Comparison of ENCODE assay signal across 20 cellular contexts in the genomic region with DNA sequence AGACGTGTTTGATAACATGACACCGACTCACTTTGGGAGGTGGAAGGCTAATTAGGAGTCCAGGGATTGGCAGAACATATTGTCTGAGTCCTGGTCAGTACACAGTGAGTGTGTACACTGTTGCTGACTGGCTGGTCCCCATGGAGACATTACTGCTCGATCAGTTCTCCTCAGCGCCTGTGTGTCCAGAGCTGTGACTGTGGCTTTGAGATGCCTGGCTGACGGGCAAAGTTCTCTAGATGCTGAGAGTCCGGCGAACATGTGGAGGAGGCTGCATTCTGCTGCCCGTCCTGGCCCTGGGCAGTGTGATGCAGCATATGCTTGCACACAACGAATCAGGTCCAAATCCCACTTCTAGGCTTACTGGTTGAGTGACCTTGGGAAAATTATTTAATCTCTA.
"Had no signal": no experiment of that assay in that cellular context is flagged by ENCODE, and none has a peak within 500 bp of the region (broad histone marks: within the 10 kb centered on the region; RNA-seq: fewer than 3 reads in every experiment).

No MANE protein-coding gene starts in this region.

- H3K4me3 ChIP-seq: dorsolateral prefrontal cortex, tibial artery had no signal

- H3K4me1 ChIP-seq: parathyroid adenoma, tibial artery had no signal

- H3K27me3 Mint-ChIP-seq: activated naive CD4-positive, alpha-beta T cell treated with anti-CD3 and anti-CD28 coated beads, Interleukin-2, amount 10 ng/mL, durations not matched to agents 7 days and 5 days; activated naive CD8-positive, alpha-beta T cell treated with anti-CD3 and anti-CD28 coated beads, Interleukin-2, amount 50 U/mL, for 24 hours; stimulated activated naive B cell treated with anti-CD40 and anti-IgM and Interleukin-4, amounts not matched to agents 10 μg/mL and 1 μg/mL and 100 μg/mL, for 72 hours had no signal

- H3K27ac Mint-ChIP-seq: activated naive CD4-positive, alpha-beta T cell treated with anti-CD3 and anti-CD28 coated beads, Interleukin-2, amount 10 ng/mL, durations not matched to agents 7 days and 5 days; activated naive CD8-positive, alpha-beta T cell treated with anti-CD3 and anti-CD28 coated beads, Interleukin-2, amount 50 U/mL, for 24 hours; stimulated activated naive B cell treated with anti-CD40 and anti-IgM and Interleukin-4, amounts not matched to agents 10 μg/mL and 1 μg/mL and 100 μg/mL, for 72 hours had no signal

- H3K4me3 Mint-ChIP-seq: activated naive CD4-positive, alpha-beta T cell treated with anti-CD3 and anti-CD28 coated beads, Interleukin-2, amount 10 ng/mL, durations not matched to agents 7 days and 5 days; activated naive CD8-positive, alpha-beta T cell treated with anti-CD3 and anti-CD28 coated beads, Interleukin-2, amount 50 U/mL, for 24 hours; nephron; stimulated activated naive B cell treated with anti-CD40 and anti-IgM and Interleukin-4, amounts not matched to agents 10 μg/mL and 1 μg/mL and 100 μg/mL, for 72 hours had no signal

- H3K4me1 Mint-ChIP-seq: activated naive CD8-positive, alpha-beta T cell treated with anti-CD3 and anti-CD28 coated beads, Interleukin-2, amount 50 U/mL, for 24 hours; stimulated activated naive B cell treated with anti-CD40 and anti-IgM and Interleukin-4, amounts not matched to agents 10 μg/mL and 1 μg/mL and 100 μg/mL, for 72 hours had no signal

- H3K36me3 ChIP-seq: brain microvascular endothelial cell, tibial artery had no signal

- H3K27me3 ChIP-seq: brain microvascular endothelial cell, dorsolateral prefrontal cortex, tibial artery had no signal

- DNase-seq: activated CD4-positive, CD25-positive, alpha-beta regulatory T cell treated with anti-CD3 and anti-CD28 coated beads, Interleukin-2, amount 50 U/mL, for 72 hours; activated CD8-positive, alpha-beta memory T cell treated with anti-CD3 and anti-CD28 coated beads for 24 hours; activated CD8-positive, alpha-beta memory T cell treated with anti-CD3 and anti-CD28 coated beads, Interleukin-2, amount 50 U/mL, for 48 hours; activated effector memory CD4-positive, alpha-beta T cell treated with Interleukin-2 at 50 U/mL for 16 hours; activated naive CD4-positive, alpha-beta T cell treated with anti-CD3 and anti-CD28 coated beads, Interleukin-2, amount 10 ng/mL, durations not matched to agents 7 days and 5 days; activated naive CD8-positive, alpha-beta T cell treated with anti-CD3 and anti-CD28 coated beads, Interleukin-2, amount 50 U/mL, for 24 hours; activated T-cell treated with anti-CD3 and anti-CD28 coated beads, Interleukin-2, amount 50 U/mL, for 48 hours; anterior cingulate cortex; brain microvascular endothelial cell; central memory CD4-positive, alpha-beta T cell; dorsolateral prefrontal cortex; hippocampal formation; islet precursor cell; left colon; midbrain; stimulated activated naive B cell treated with anti-CD40 and anti-IgM and Interleukin-4, amounts not matched to agents 10 μg/mL and 1 μg/mL and 100 μg/mL, for 72 hours; T1000; tibial artery had no signal

- ATAC-seq: activated naive CD8-positive, alpha-beta T cell treated with anti-CD3 and anti-CD28 coated beads, Interleukin-2, amount 50 U/mL, for 24 hours; left colon; stimulated activated naive B cell treated with anti-CD40 and anti-IgM and Interleukin-4, amounts not matched to agents 10 μg/mL and 1 μg/mL and 100 μg/mL, for 72 hours had no signal

- H3K9me3 Mint-ChIP-seq: activated naive CD4-positive, alpha-beta T cell treated with anti-CD3 and anti-CD28 coated beads, Interleukin-2, amount 10 ng/mL, durations not matched to agents 7 days and 5 days; activated naive CD8-positive, alpha-beta T cell treated with anti-CD3 and anti-CD28 coated beads, Interleukin-2, amount 50 U/mL, for 24 hours; nephron had no signal

- H3K9me3 ChIP-seq: tibial artery had no signal

- H3K27ac ChIP-seq: brain microvascular endothelial cell, dorsolateral prefrontal cortex, parathyroid adenoma, tibial artery had no signal
